In the genomic region with DNA sequence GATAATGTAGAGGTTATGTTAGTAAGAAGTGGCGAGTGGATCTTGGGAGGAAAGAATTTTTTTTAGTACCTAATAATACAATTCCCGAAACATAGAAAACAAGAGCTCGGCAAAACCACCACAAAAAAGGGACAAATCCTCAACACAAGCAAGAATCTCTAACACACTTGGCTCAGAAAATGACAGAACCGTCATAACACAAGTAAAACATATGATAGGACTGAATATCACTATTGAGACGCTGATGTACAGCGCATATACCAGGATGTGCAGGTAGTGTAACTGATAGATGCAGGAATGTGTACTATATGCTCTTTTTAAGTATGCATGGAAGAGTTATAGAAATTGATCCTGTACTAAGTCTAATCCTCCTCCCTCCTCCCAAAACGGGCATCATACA, we compare ENCODE assay signal across 5 cellular contexts.
"Had no signal": no experiment of that assay in that cellular context is flagged by ENCODE, and none has a peak within 500 bp of the region (broad histone marks: within the 10 kb centered on the region; RNA-seq: fewer than 3 reads in every experiment).

No MANE protein-coding gene starts in this region.

- H3K4me3 ChIP-seq: K562 had no signal

- DNase-seq: IMR-90, KBM-7 had no signal

- ATAC-seq: HepG2, K562 had no signal

- H3K27ac ChIP-seq: HL-60 had no signal
